Comparison of ENCODE assay signal across 1 cellular context in genomic region chr2:203808041-203808750, GRCh38.
TF ChIP-seq lines count a peak whose summit lies in the region.

No MANE protein-coding gene starts in this region.

TF ChIP-seq in SK-N-SH, 30 proteins besides CTCF, POLR2A, EP300 and RAD21 (continued from another document):
- no peak for TF ChIP-seq NRF1 (IDR thresholded peaks at IDR 0.05; ENCODE audit: low read depth, low read length)
- peak; percentile 39; the same call in 1 of the 2 replicates for TF ChIP-seq USF1 (IDR thresholded peaks at IDR 0.05; ENCODE audit: borderline replicate concordance, low read depth)
- peak; percentile 93 for TF ChIP-seq TCF12 (IDR thresholded peaks at IDR 0.05)
- peak; percentile 89 for TF ChIP-seq FOXM1 (IDR thresholded peaks at IDR 0.05; ENCODE audit: low read depth)
- no peak for TF ChIP-seq CHD2 (IDR thresholded peaks at IDR 0.05; ENCODE audit: low read length, partially characterized antibody)
- peak; percentile 18; the same call in 1 of the 2 replicates for TF ChIP-seq SIN3A (IDR thresholded peaks at IDR 0.05; ENCODE audit: borderline replicate concordance, low read depth, low read length)
- TF ChIP-seq POLR2AphosphoS5 (IDR thresholded peaks at IDR 0.05; ENCODE audit: low read depth, low read length), result peak; percentile 66
- no peak for TF ChIP-seq ELF1 (IDR thresholded peaks at IDR 0.05)
- 0 out of 2 replicates have a peak, but pooled peaks have one; percentile 4 for TF ChIP-seq ZBTB33 (IDR thresholded peaks at IDR 0.05; ENCODE audit: borderline replicate concordance, low read depth)
- TF ChIP-seq SMC3 (IDR thresholded peaks at IDR 0.05; ENCODE audit: low read depth, low read length), result no peak
- no peak for TF ChIP-seq EZH2phosphoT487 (IDR thresholded peaks at IDR 0.05; ENCODE audit: borderline replicate concordance, low read depth)
- TF ChIP-seq FOSL2 (IDR thresholded peaks at IDR 0.05; ENCODE audit: borderline replicate concordance, low read depth), result peak; percentile 87
- no peak for TF ChIP-seq GATA2 (CRISPR knock-in tag; IDR thresholded peaks at IDR 0.05)
- TF ChIP-seq RXRA (IDR thresholded peaks at IDR 0.05; ENCODE audit: borderline replicate concordance, low read depth), result peak; percentile 65; the same call in 1 of the 2 replicates
- no peak for TF ChIP-seq MXI1 (IDR thresholded peaks at IDR 0.05; ENCODE audit: low read depth, low read length)
